9 cellular contexts compared by ENCODE assay signal in genomic region chr6:7590918-7591302, GRCh38. TPM values are rescaled to one million over a fixed set of nuclear protein-coding genes. Genes with fewer than 3 reads are reported as not detected.
DNase-seq lines count a peak whose midpoint lies in the region; ATAC-seq, FAIRE-seq and TF ChIP-seq lines count a peak whose summit lies in the region.
"Had no signal": no experiment of that assay in that cellular context is flagged by ENCODE, and none has a peak within 500 bp of the region (broad histone marks: within the 10 kb centered on the region; RNA-seq: fewer than 3 reads in every experiment).

No MANE protein-coding gene starts in this region.

- H3K27ac ChIP-seq in SJSA1 = peak overlapping the region; percentile 53; the same call in 1 of the 2 replicates

- peaks cover 13% of the 10 kb centered on the region for H3K36me3 Mint-ChIP-seq in nephron (ENCODE audit: low read depth)

- H3K36me3 ChIP-seq in SJSA1 = peaks cover 45% of the 10 kb centered on the region

- H3K9me3 Mint-ChIP-seq in nephron = no peaks in the 10 kb centered on the region

- H3K4me1 Mint-ChIP-seq in nephron = peaks cover 31% of the 10 kb centered on the region

- no peak for TF ChIP-seq CTCF in nephron (IDR thresholded peaks at IDR 0.05; ENCODE audit: unreplicated experiment in 3 of 3)

- H3K27me3 Mint-ChIP-seq in nephron (ENCODE audit: low read depth) = no peaks in the 10 kb centered on the region

- DNase-seq in NCI-H2081 (lab: John Stamatoyannopoulos, UW) (peak; percentile 3 to 20), NCI-H2081 treated with DMSO at 0.1 percent for 48 hours (lab: John Stamatoyannopoulos, UW) (no peak), SJSA1 (ENCODE audit: low read depth in 1 of 2, low spot score in 2 of 2) (peak in 1 of 2 experiments; percentile 37), erythroblast (lab: John Stamatoyannopoulos, UW) (peak; percentile 35 to 36), H54 (ENCODE audit: insufficient read length, low spot score) (no peak), mesenteric fat pad (ENCODE audit: low spot score) (no peak)

- H3K27me3 ChIP-seq in SJSA1 (replicated peaks) = no peaks in the 10 kb centered on the region; the same call in 1 of the 2 replicates

- peak overlapping the region; percentile 96 to 99 (median 97) for H3K4me3 Mint-ChIP-seq in nephron

- H3K4me1 ChIP-seq in SJSA1 (replicated peaks) = peaks cover 7% of the 10 kb centered on the region

- no peak for ATAC-seq in GM19463 (IDR thresholded peaks at IDR 0.05; ENCODE audit: unreplicated experiment)

- TF ChIP-seq POLR2A in erythroblast (IDR thresholded peaks at IDR 0.05; ENCODE audit: low read length) (no peak), H54 (IDR thresholded peaks at IDR 0.05; ENCODE audit: low read depth, low read length) (no peak)

- peak overlapping the region; percentile 82 for H3K4me3 ChIP-seq in SJSA1

- no peak for FAIRE-seq in H54 (lab: Jason Lieb, UNC)
- FAIRE-seq: A204.1 had no signal

- no peaks in the 10 kb centered on the region for H3K9me3 ChIP-seq in SJSA1 (replicated peaks)

- H3K27ac Mint-ChIP-seq in nephron = peak overlapping the region in 2 of 3 experiments; percentile 66 to 90

RNA-seq across cellular contexts. Expression of gene SNRNP48, which starts 0.9 kb away (rescaled TPM):
- 11.1 and 19.6 TPM in 2 replicates for total RNA-seq in SJSA1 (2014; rRNA removed; shearing (Covaris generic))
- 8.4 TPM for total RNA-seq in mesenteric fat pad

RNA-seq across cellular contexts. Expression of gene DSP, which starts 49.4 kb away (rescaled TPM):
- total RNA-seq in SJSA1 (2014; rRNA removed; shearing (Covaris generic)) = 0.08 TPM in 1 of 2 replicates, not detected in the other
- 4.0 TPM for total RNA-seq in mesenteric fat pad

Comparison
In these comparisons a context has a peak if more than half of its experiments do, and no peak if none do; other contexts are left out.
1. DNase-seq: peak in NCI-H2081 (2 of 2) and erythroblast (2 of 2); none in NCI-H2081 treated with DMSO at 0.1 percent for 48 hours (single experiment), H54 (single experiment) and mesenteric fat pad (single experiment).